ENCODE assay signal across 8 cellular contexts in genomic region chr2:166419616-166419934, GRCh38. TPM values are rescaled to one million over a fixed set of nuclear protein-coding genes. Genes with fewer than 3 reads are reported as not detected.
DNase-seq lines count a peak whose midpoint lies in the region; ATAC-seq, FAIRE-seq and TF ChIP-seq lines count a peak whose summit lies in the region.

No MANE protein-coding gene starts in this region.

- no peaks in the 10 kb centered on the region for H4K20me1 ChIP-seq in mammary epithelial cell (ENCODE audit: insufficient read depth, low read length)

- H3K9ac ChIP-seq in mammary epithelial cell (ENCODE audit: insufficient read depth, low read length) = no peak overlapping the region

- H3K27ac Mint-ChIP-seq in neural crest cell (ENCODE audit: unreplicated experiment) = no peak overlapping the region

- intact Hi-C loops in mammary epithelial cell (cut with micrococcal nuclease) (loop anchor here (1.0 to 10.0 kb wide), 7 partner anchors 42 to 465 kb away; partner anchors contain the start of gene SCN9A), aorta (cut with DNase I) (no loop called here)

- ATAC-seq in aorta (ENCODE audit: low FRiP score) = no peak
- ATAC-seq in GM18498 (IDR thresholded peaks at IDR 0.05; ENCODE audit: unreplicated experiment) = no peak
- ATAC-seq in HG02970 (IDR thresholded peaks at IDR 0.05; ENCODE audit: low FRiP score, unreplicated experiment) = no peak

- FAIRE-seq in G401.6 (lab: Jason Lieb, UNC) = peak; percentile 60

- CTCF ChIA-PET in mammary epithelial cell (lab: Charles Lee; ENCODE audit: low non-redundant PET) = interaction anchor here (0.6 kb wide), 1 partner anchor 242 kb away, joined by 3 read pairs; no protein-coding TSS in a partner anchor

- peak; percentile 31 to 42 for DNase-seq in NCI-H2081 (lab: John Stamatoyannopoulos, UW)
- peak; percentile 34 for DNase-seq in mammary epithelial cell
- DNase-seq in neural crest cell (ENCODE audit: low read depth, low spot score) = no peak
- no peak for DNase-seq in aorta
- no peak for DNase-seq in cerebellum (ENCODE audit: low spot score)

- no peak overlapping the region for H3K4me3 ChIP-seq in mammary epithelial cell (replicated peaks in 1 of 3; ENCODE audit: insufficient read depth in 1 of 3, low read depth in 2 of 3, low read length in 3 of 3)
- no peak overlapping the region for H3K4me3 ChIP-seq in aorta (ENCODE audit: low read length in 2 of 2)

- H3K27me3 ChIP-seq in mammary epithelial cell (ENCODE audit: insufficient read depth, low read length) (no peaks in the 10 kb centered on the region), aorta (ENCODE audit: control insufficient read depth in 1 of 2, insufficient read depth in 2 of 2, low read length in 1 of 2) (no peaks in the 10 kb centered on the region)

- H3K36me3 Mint-ChIP-seq in neural crest cell (ENCODE audit: low read depth) = no peaks in the 10 kb centered on the region

- no TSS peak for BruUV-seq in mammary epithelial cell (replicated peaks; lab: Mats Ljungman, UMichigan)

- H3K9me3 ChIP-seq in mammary epithelial cell (replicated peaks; ENCODE audit: insufficient read depth, low read length) = no peaks in the 10 kb centered on the region
- no peaks in the 10 kb centered on the region for H3K9me3 ChIP-seq in aorta (ENCODE audit: control insufficient read depth, low read length)

- H3K4me3 Mint-ChIP-seq in neural crest cell = no peak overlapping the region

- no peaks in the 10 kb centered on the region for H3K9me3 Mint-ChIP-seq in neural crest cell

- no peaks in the 10 kb centered on the region for H3K27me3 Mint-ChIP-seq in neural crest cell (ENCODE audit: low read depth)

- H3K4me1 ChIP-seq in mammary epithelial cell (ENCODE audit: insufficient read depth, low read length) = no peaks in the 10 kb centered on the region
- H3K4me1 ChIP-seq in aorta (ENCODE audit: control insufficient read depth in 1 of 2, insufficient read depth in 2 of 2, low read length in 2 of 2) = no peaks in the 10 kb centered on the region

- no peak overlapping the region for H3K27ac ChIP-seq in mammary epithelial cell (ENCODE audit: insufficient read depth, low read depth, low read length)
- H3K27ac ChIP-seq in aorta (ENCODE audit: low read depth in 1 of 2, low read length in 2 of 2) = no peak overlapping the region

- dilution Hi-C loops in mammary epithelial cell (cut with HindIII; ENCODE audit: low sequenced_read_pairs) = no loop called here

- H3K36me3 ChIP-seq in mammary epithelial cell (ENCODE audit: insufficient read depth, low read length) (no peaks in the 10 kb centered on the region), aorta (ENCODE audit: control insufficient read depth in 1 of 2, insufficient read depth in 2 of 2, low read length in 1 of 2) (no peaks in the 10 kb centered on the region)

- H3K4me2 ChIP-seq in mammary epithelial cell (ENCODE audit: insufficient read depth, low read depth, low read length) = no peak overlapping the region

- H3K4me1 Mint-ChIP-seq in neural crest cell = no peaks in the 10 kb centered on the region

- H2AFZ ChIP-seq in mammary epithelial cell (ENCODE audit: low read depth, low read length) = no peak overlapping the region

- 36% methylated on average over 2 of the region's 2 CpGs for WGBS in mammary epithelial cell (ENCODE audit: low coverage, missing lambda C conversion rate)
- 49 to 55% methylated on average over 2 of the region's 2 CpGs for WGBS in aorta, 2 donors

- in situ Hi-C loops in mammary epithelial cell (cut with MboI; ENCODE audit: low sequenced_read_pairs in 2 of 2) = loop anchor here in 1 of 2 donors (5.0 kb wide), 1 partner anchor 237 kb away; no protein-coding TSS in a partner anchor

- no peaks in the 10 kb centered on the region for H3K79me2 ChIP-seq in mammary epithelial cell (ENCODE audit: insufficient read depth, low read length)

- peak; percentile 42 to 58 for TF ChIP-seq CTCF in mammary epithelial cell (conservative IDR thresholded peaks at IDR 0.05 in 1 of 2, IDR thresholded peaks at IDR 0.05 in 1 of 2; ENCODE audit: extremely low read depth in 1 of 2, insufficient read depth in 1 of 2, low read depth in 1 of 2, low read length in 2 of 2)
- TF ChIP-seq CTCF in neural crest cell (conservative IDR thresholded peaks at IDR 0.05) = peak; percentile 69

RNA-seq across cellular contexts. Expression of gene SCN9A, which starts 43.8 kb away (rescaled TPM):
- total RNA-seq in mammary epithelial cell (1 to 10 TPM; 1.2 to 1.3 TPM), neural crest cell (0.86 and 1.3 TPM in 2 replicates), aorta (10 to 100 TPM in 1 of 2 donors, 1 to 10 TPM in 1; 2.9 to 15.2 TPM), cerebellum (69.0 TPM)
- polyA plus RNA-seq in mammary epithelial cell (0.49 TPM), aorta (under 1 TPM; 0.13 to 0.51 TPM)
- 22.9 TPM for polyA minus RNA-seq in mammary epithelial cell

Comparison
In these comparisons a context has a peak if more than half of its experiments do, and no peak if none do; other contexts are left out.
1. DNase-seq: peak in NCI-H2081 (2 of 2) and mammary epithelial cell (single experiment); none in neural crest cell (single experiment), aorta (0 of 2) and cerebellum (single experiment).